Comparison of ENCODE assay signal across 1 cellular context in the genomic region with DNA sequence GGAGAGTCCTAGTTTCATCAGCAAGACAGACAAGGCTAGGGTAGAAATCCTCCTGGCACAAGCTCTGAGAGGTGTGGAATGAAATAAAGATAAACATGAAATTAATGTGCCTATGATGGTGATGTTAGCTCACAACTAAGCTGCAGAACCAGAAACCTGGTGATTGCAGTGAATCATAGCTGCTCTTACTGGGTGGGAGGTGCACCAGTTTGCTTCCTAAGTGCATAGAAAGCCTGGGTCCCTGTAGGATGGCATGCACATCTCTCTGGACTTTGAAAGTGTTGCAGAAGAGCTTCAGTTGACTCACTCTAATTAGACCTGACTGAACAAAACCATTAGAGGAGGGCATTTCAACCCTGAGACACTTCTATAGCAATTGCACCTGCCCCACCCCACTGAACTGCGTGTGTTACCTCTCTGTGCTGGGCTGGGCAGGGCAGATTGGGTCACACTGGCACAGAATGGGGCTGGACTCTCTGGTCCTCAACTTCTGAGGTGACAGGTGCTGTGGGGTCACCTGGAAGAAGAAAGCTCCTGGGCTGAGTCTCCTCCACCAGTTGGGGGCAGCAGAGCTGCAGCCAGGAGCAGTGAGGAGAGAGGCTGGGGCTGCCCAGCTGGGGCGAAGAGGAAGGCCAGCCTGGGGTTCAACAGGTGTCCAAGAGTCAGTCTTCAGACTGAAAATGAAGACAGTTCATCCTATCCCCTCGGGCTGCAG.
TF ChIP-seq lines count a peak whose summit lies in the region.

No MANE protein-coding gene starts in this region.

TF ChIP-seq in SK-N-SH treated with all-trans-retinoic acid at 6 μM for 48 hours, 23 proteins besides CTCF, POLR2A, EP300 and RAD21 (continued from another document):
- TF ChIP-seq, protein P1, sequence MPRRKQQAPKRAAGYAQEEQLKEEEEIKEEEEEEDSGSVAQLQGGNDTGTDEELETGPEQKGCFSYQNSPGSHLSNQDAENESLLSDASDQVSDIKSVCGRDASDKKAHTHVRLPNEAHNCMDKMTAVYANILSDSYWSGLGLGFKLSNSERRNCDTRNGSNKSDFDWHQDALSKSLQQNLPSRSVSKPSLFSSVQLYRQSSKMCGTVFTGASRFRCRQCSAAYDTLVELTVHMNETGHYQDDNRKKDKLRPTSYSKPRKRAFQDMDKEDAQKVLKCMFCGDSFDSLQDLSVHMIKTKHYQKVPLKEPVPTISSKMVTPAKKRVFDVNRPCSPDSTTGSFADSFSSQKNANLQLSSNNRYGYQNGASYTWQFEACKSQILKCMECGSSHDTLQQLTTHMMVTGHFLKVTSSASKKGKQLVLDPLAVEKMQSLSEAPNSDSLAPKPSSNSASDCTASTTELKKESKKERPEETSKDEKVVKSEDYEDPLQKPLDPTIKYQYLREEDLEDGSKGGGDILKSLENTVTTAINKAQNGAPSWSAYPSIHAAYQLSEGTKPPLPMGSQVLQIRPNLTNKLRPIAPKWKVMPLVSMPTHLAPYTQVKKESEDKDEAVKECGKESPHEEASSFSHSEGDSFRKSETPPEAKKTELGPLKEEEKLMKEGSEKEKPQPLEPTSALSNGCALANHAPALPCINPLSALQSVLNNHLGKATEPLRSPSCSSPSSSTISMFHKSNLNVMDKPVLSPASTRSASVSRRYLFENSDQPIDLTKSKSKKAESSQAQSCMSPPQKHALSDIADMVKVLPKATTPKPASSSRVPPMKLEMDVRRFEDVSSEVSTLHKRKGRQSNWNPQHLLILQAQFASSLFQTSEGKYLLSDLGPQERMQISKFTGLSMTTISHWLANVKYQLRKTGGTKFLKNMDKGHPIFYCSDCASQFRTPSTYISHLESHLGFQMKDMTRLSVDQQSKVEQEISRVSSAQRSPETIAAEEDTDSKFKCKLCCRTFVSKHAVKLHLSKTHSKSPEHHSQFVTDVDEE (CRISPR knock-in tag; IDR thresholded peaks at IDR 0.05): no peak
- TF ChIP-seq ARNTL (CRISPR knock-in tag; IDR thresholded peaks at IDR 0.05; ENCODE audit: borderline replicate concordance, low read depth): no peak
- no peak for TF ChIP-seq SNAI2 (CRISPR knock-in tag; IDR thresholded peaks at IDR 0.05)
- TF ChIP-seq BACH2 (CRISPR knock-in tag; IDR thresholded peaks at IDR 0.05; ENCODE audit: borderline replicate concordance): no peak
- TF ChIP-seq, protein P2, sequence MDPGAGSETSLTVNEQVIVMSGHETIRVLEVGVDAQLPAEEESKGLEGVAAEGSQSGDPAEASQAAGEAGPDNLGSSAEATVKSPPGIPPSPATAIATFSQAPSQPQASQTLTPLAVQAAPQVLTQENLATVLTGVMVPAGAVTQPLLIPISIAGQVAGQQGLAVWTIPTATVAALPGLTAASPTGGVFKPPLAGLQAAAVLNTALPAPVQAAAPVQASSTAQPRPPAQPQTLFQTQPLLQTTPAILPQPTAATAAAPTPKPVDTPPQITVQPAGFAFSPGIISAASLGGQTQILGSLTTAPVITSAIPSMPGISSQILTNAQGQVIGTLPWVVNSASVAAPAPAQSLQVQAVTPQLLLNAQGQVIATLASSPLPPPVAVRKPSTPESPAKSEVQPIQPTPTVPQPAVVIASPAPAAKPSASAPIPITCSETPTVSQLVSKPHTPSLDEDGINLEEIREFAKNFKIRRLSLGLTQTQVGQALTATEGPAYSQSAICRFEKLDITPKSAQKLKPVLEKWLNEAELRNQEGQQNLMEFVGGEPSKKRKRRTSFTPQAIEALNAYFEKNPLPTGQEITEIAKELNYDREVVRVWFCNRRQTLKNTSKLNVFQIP (CRISPR knock-in tag; IDR thresholded peaks at IDR 0.05; ENCODE audit: borderline replicate concordance, low read depth): no peak
- no peak for TF ChIP-seq RARB (CRISPR knock-in tag; IDR thresholded peaks at IDR 0.05)
